ENCODE assay signal across 8 cellular contexts in genomic region chr11:110907629-110908028, GRCh38.
DNase-seq lines count a peak whose midpoint lies in the region; ATAC-seq, FAIRE-seq and TF ChIP-seq lines count a peak whose summit lies in the region.
"Had no signal": no experiment of that assay in that cellular context is flagged by ENCODE, and none has a peak within 500 bp of the region (broad histone marks: within the 10 kb centered on the region; RNA-seq: fewer than 3 reads in every experiment).

No MANE protein-coding gene starts in this region.

- H3K4me1 Mint-ChIP-seq in activated T-helper 1 cell treated with anti-CD3 and anti-CD28 coated beads, Interleukin-12 subunit alpha, Interleukin-12 subunit beta, Interleukin-2, Interleukin-4 antibody, amounts not matched to agents 30 ng/mL and 10 ng/mL and 1 ng/mL, durations not matched to agents 14 hours and 24 hours and 36 hours (ENCODE audit: low read depth), result peaks cover 20% of the 10 kb centered on the region
- peaks cover 4% of the 10 kb centered on the region; the same call in 1 of the 2 replicates for H3K4me1 Mint-ChIP-seq in WTC11

- no peaks in the 10 kb centered on the region for H3K36me3 Mint-ChIP-seq in activated T-helper 1 cell treated with anti-CD3 and anti-CD28 coated beads, Interleukin-12 subunit alpha, Interleukin-12 subunit beta, Interleukin-2, Interleukin-4 antibody, amounts not matched to agents 30 ng/mL and 10 ng/mL and 1 ng/mL, durations not matched to agents 14 hours and 24 hours and 36 hours (ENCODE audit: low read depth)
- no peaks in the 10 kb centered on the region for H3K36me3 Mint-ChIP-seq in WTC11

- H3K27me3 Mint-ChIP-seq in activated T-helper 1 cell treated with anti-CD3 and anti-CD28 coated beads, Interleukin-12 subunit alpha, Interleukin-12 subunit beta, Interleukin-2, Interleukin-4 antibody, amounts not matched to agents 30 ng/mL and 10 ng/mL and 1 ng/mL, durations not matched to agents 14 hours and 24 hours and 36 hours (ENCODE audit: insufficient read depth), result no peaks in the 10 kb centered on the region
- H3K27me3 Mint-ChIP-seq in WTC11 (ENCODE audit: low read depth), result no peaks in the 10 kb centered on the region

- CTCF ChIA-PET in WTC11 (lab: Charles Lee), result no interaction called here

- intact Hi-C loops in activated T-helper 1 cell treated with anti-CD3 and anti-CD28 coated beads, Interleukin-12 subunit alpha, Interleukin-12 subunit beta, Interleukin-2, Interleukin-4 antibody, amounts not matched to agents 30 ng/mL and 10 ng/mL and 1 ng/mL, durations not matched to agents 14 hours and 24 hours and 36 hours (cut with micrococcal nuclease), result no loop called here

- FAIRE-seq in HTR-8/SVneo (lab: Jason Lieb, UNC), result no peak

- peaks cover 7% of the 10 kb centered on the region for H3K9me3 Mint-ChIP-seq in activated T-helper 1 cell treated with anti-CD3 and anti-CD28 coated beads, Interleukin-12 subunit alpha, Interleukin-12 subunit beta, Interleukin-2, Interleukin-4 antibody, amounts not matched to agents 30 ng/mL and 10 ng/mL and 1 ng/mL, durations not matched to agents 14 hours and 24 hours and 36 hours
- no peaks in the 10 kb centered on the region for H3K9me3 Mint-ChIP-seq in WTC11

- TF ChIP-seq CTCF in GM12865 (IDR thresholded peaks at IDR 0.05; ENCODE audit: insufficient read depth, low read depth, low read length, missing control alignments) (no peak), WTC11 (IDR thresholded peaks at IDR 0.05) (no peak)

- POLR2A ChIA-PET in WTC11 (lab: Charles Lee), result no interaction called here

- H3K4me3 ChIP-seq in GM12865 (ENCODE audit: low read depth, low read length), result no peak overlapping the region
- H3K4me3 ChIP-seq: right lobe of liver had no signal

- ATAC-seq in WTC11 (no peak), GM18520 (IDR thresholded peaks at IDR 0.05; ENCODE audit: unreplicated experiment) (no peak)

- no peak overlapping the region for H3K27ac Mint-ChIP-seq in activated T-helper 1 cell treated with anti-CD3 and anti-CD28 coated beads, Interleukin-12 subunit alpha, Interleukin-12 subunit beta, Interleukin-2, Interleukin-4 antibody, amounts not matched to agents 30 ng/mL and 10 ng/mL and 1 ng/mL, durations not matched to agents 14 hours and 24 hours and 36 hours
- H3K27ac Mint-ChIP-seq in WTC11, result no peak overlapping the region

- no peak overlapping the region for H3K4me3 Mint-ChIP-seq in activated T-helper 1 cell treated with anti-CD3 and anti-CD28 coated beads, Interleukin-12 subunit alpha, Interleukin-12 subunit beta, Interleukin-2, Interleukin-4 antibody, amounts not matched to agents 30 ng/mL and 10 ng/mL and 1 ng/mL, durations not matched to agents 14 hours and 24 hours and 36 hours
- no peak overlapping the region for H3K4me3 Mint-ChIP-seq in WTC11

- peak; percentile 23 for DNase-seq in GM12865 (ENCODE audit: low read depth)
- DNase-seq in HTR-8/SVneo (ENCODE audit: insufficient read length, low spot score), result peak; percentile 11
- peak; percentile 17 for DNase-seq in activated T-helper 1 cell treated with anti-CD3 and anti-CD28 coated beads, Interleukin-12 subunit alpha, Interleukin-12 subunit beta, Interleukin-2, Interleukin-4 antibody, amounts not matched to agents 30 ng/mL and 10 ng/mL and 1 ng/mL, durations not matched to agents 14 hours and 24 hours and 36 hours (ENCODE audit: low spot score)
- DNase-seq in medulla oblongata (ENCODE audit: extremely low spot score), result peak; percentile 30
- DNase-seq in WTC11 (ENCODE audit: low spot score), result no peak
- DNase-seq in NCI-H510A (lab: John Stamatoyannopoulos, UW), result no peak
- DNase-seq: right lobe of liver had no signal

TF ChIP-seq in WTC11, 78 proteins besides CTCF, POLR2A, EP300 and RAD21:
- TF ChIP-seq CREM (CRISPR knock-in tag; IDR thresholded peaks at IDR 0.05) (no peak), GABPB1 (CRISPR knock-in tag; IDR thresholded peaks at IDR 0.05) (no peak), PREB (CRISPR knock-in tag; IDR thresholded peaks at IDR 0.05; ENCODE audit: borderline replicate concordance) (no peak), ZNF532 (CRISPR knock-in tag; IDR thresholded peaks at IDR 0.05; ENCODE audit: borderline replicate concordance) (no peak), NR3C1 (CRISPR knock-in tag; conservative IDR thresholded peaks at IDR 0.05; ENCODE audit: low read depth) (no peak), ZNF317 (CRISPR knock-in tag; IDR thresholded peaks at IDR 0.05; ENCODE audit: borderline replicate concordance, low read depth) (no peak), USF1 (CRISPR knock-in tag; IDR thresholded peaks at IDR 0.05) (no peak), ZNF396 (CRISPR knock-in tag; IDR thresholded peaks at IDR 0.05; ENCODE audit: borderline replicate concordance) (no peak), KAT7 (CRISPR knock-in tag; IDR thresholded peaks at IDR 0.05; ENCODE audit: borderline replicate concordance) (no peak), MXD4 (CRISPR knock-in tag; IDR thresholded peaks at IDR 0.05; ENCODE audit: borderline replicate concordance) (no peak), SMAD4 (CRISPR knock-in tag; IDR thresholded peaks at IDR 0.05) (no peak), TEAD4 (CRISPR knock-in tag; IDR thresholded peaks at IDR 0.05) (no peak), ELF4 (CRISPR knock-in tag; IDR thresholded peaks at IDR 0.05; ENCODE audit: low read depth) (no peak), MYBL2 (CRISPR knock-in tag; IDR thresholded peaks at IDR 0.05) (no peak), GRHL2 (CRISPR knock-in tag; IDR thresholded peaks at IDR 0.05; ENCODE audit: insufficient replicate concordance, severe bottlenecking) (no peak), USF2 (CRISPR knock-in tag; IDR thresholded peaks at IDR 0.05) (no peak), HMGA2 (CRISPR knock-in tag; IDR thresholded peaks at IDR 0.05) (no peak), IRF2 (CRISPR knock-in tag; IDR thresholded peaks at IDR 0.05; ENCODE audit: borderline replicate concordance, low read depth) (no peak), ZNF671 (CRISPR knock-in tag; IDR thresholded peaks at IDR 0.05) (no peak), E2F5 (CRISPR knock-in tag; IDR thresholded peaks at IDR 0.05) (no peak)

Comparison
In these comparisons a context has a peak if more than half of its experiments do, and no peak if none do; other contexts are left out.
1. DNase-seq: peak in GM12865 (single experiment), HTR-8/SVneo (single experiment), activated T-helper 1 cell treated with anti-CD3 and anti-CD28 coated beads, Interleukin-12 subunit alpha, Interleukin-12 subunit beta, Interleukin-2, Interleukin-4 antibody, amounts not matched to agents 30 ng/mL and 10 ng/mL and 1 ng/mL, durations not matched to agents 14 hours and 24 hours and 36 hours (single experiment) and medulla oblongata (single experiment); none in WTC11 (single experiment) and NCI-H510A (single experiment).